Comparison of ENCODE assay signal across 19 cellular contexts in genomic region chr12:25816637-25817036, GRCh38.
"Had no signal": no experiment of that assay in that cellular context is flagged by ENCODE, and none has a peak within 500 bp of the region (broad histone marks: within the 10 kb centered on the region; RNA-seq: fewer than 3 reads in every experiment).

No MANE protein-coding gene starts in this region.

- H3K4me3 ChIP-seq: heart left ventricle, left lung, mucosa of descending colon, neural progenitor cell had no signal

- H3K36me3 Mint-ChIP-seq: naive B cell, neural progenitor cell had no signal

- H3K4me1 Mint-ChIP-seq: naive B cell had no signal

- H3K4me2 ChIP-seq: neural progenitor cell had no signal

- H3K9me3 Mint-ChIP-seq: activated CD4-positive, alpha-beta memory T cell treated with anti-CD3 and anti-CD28 coated beads, Interleukin-2, amount 10 ng/mL, durations not matched to agents 7 days and 5 days; activated naive CD4-positive, alpha-beta T cell treated with anti-CD3 and anti-CD28 coated beads for 36 hours; activated T-cell treated with anti-CD3 and anti-CD28 coated beads, Interleukin-2, amount 50 U/mL, for 4 hours; naive B cell; neural progenitor cell had no signal

- H3K27ac Mint-ChIP-seq: activated CD4-positive, alpha-beta memory T cell treated with anti-CD3 and anti-CD28 coated beads, Interleukin-2, amount 10 ng/mL, durations not matched to agents 7 days and 5 days; activated naive CD4-positive, alpha-beta T cell treated with anti-CD3 and anti-CD28 coated beads for 36 hours; endodermal cell; naive B cell; neural progenitor cell; progenitor cell of endocrine pancreas had no signal

- H3K4me1 ChIP-seq: heart left ventricle, left lung, neural progenitor cell had no signal

- H3K36me3 ChIP-seq: brain microvascular endothelial cell, heart left ventricle, left lung, neural progenitor cell had no signal

- H3K9ac ChIP-seq: neural progenitor cell had no signal

- H3K27ac ChIP-seq: brain microvascular endothelial cell, heart left ventricle, left lung, neural progenitor cell had no signal

- DNase-seq: activated CD4-positive, alpha-beta memory T cell treated with anti-CD3 and anti-CD28 coated beads, Interleukin-2, amount 10 ng/mL, durations not matched to agents 7 days and 5 days; activated CD4-positive, alpha-beta T cell treated with anti-CD3 and anti-CD28 coated beads for 48 hours; activated CD4-positive, CD25-positive, alpha-beta regulatory T cell; activated naive CD4-positive, alpha-beta T cell treated with anti-CD3 and anti-CD28 coated beads for 36 hours; activated T-cell treated with anti-CD3 and anti-CD28 coated beads, Interleukin-2, amount 50 U/mL, for 4 hours; anterior cingulate cortex; brain microvascular endothelial cell; central memory CD4-positive, alpha-beta T cell; endodermal cell; heart left ventricle; left lung; mucosa of descending colon; naive B cell; stimulated activated CD4-positive, alpha-beta T cell treated with anti-CD3 and anti-CD28 coated beads, Interleukin-12 subunit alpha, Interleukin-12 subunit beta, amount 100 ng/mL, for 4 hours; stimulated activated CD4-positive, alpha-beta T cell treated with anti-CD3 and anti-CD28 coated beads, Interleukin-1b, Interleukin-23, amount 100 ng/mL, for 48 hours; stimulated activated CD8-positive, alpha-beta memory T cell treated with anti-CD3 and anti-CD28 coated beads, Interleukin-4, amount 100 ng/mL, for 48 hours; stimulated activated naive CD4-positive, alpha-beta T cell had no signal

- H3K27me3 ChIP-seq: brain microvascular endothelial cell, heart left ventricle, left lung, neural progenitor cell had no signal

- H3K9me3 ChIP-seq: left lung, mucosa of descending colon had no signal

- ATAC-seq: activated T-cell treated with anti-CD3 and anti-CD28 coated beads, Interleukin-2, amount 50 U/mL, for 4 hours; heart left ventricle; left lung; mucosa of descending colon had no signal

- H3K4me3 Mint-ChIP-seq: activated CD4-positive, alpha-beta memory T cell treated with anti-CD3 and anti-CD28 coated beads, Interleukin-2, amount 10 ng/mL, durations not matched to agents 7 days and 5 days; activated naive CD4-positive, alpha-beta T cell treated with anti-CD3 and anti-CD28 coated beads for 36 hours; activated T-cell treated with anti-CD3 and anti-CD28 coated beads, Interleukin-2, amount 50 U/mL, for 4 hours; endodermal cell; naive B cell; neural progenitor cell had no signal

- H3K27me3 Mint-ChIP-seq: naive B cell, progenitor cell of endocrine pancreas had no signal
